11 cellular contexts compared by ENCODE assay signal in genomic region chr15:92095691-92096090, GRCh38.
DNase-seq lines count a peak whose midpoint lies in the region; ATAC-seq, FAIRE-seq and TF ChIP-seq lines count a peak whose summit lies in the region.
"Had no signal": no experiment of that assay in that cellular context is flagged by ENCODE, and none has a peak within 500 bp of the region (broad histone marks: within the 10 kb centered on the region; RNA-seq: fewer than 3 reads in every experiment).

No MANE protein-coding gene starts in this region.

- H3K79me2 ChIP-seq in Loucy (ENCODE audit: insufficient read depth, low read length) = no peaks in the 10 kb centered on the region

- no peaks in the 10 kb centered on the region for H3F3A ChIP-seq in Loucy (ENCODE audit: low read depth)

- no peaks in the 10 kb centered on the region for H3K36me3 ChIP-seq in Loucy (ENCODE audit: insufficient read depth, low read length)
- H3K36me3 ChIP-seq in neutrophil = peaks cover 24% of the 10 kb centered on the region

- FAIRE-seq in RCC 7860 (lab: Jason Lieb, UNC) = no peak
- FAIRE-seq: H1 had no signal

- peak overlapping the region; percentile 60 for H3K4me3 ChIP-seq in Loucy (ENCODE audit: low read length, poor library complexity, severe bottlenecking)
- peak overlapping the region; percentile 1 to 10 for H3K4me3 ChIP-seq in neutrophil (ENCODE audit: low read depth in 1 of 2, low read length in 1 of 2)

- TF ChIP-seq CTCF in Loucy (conservative IDR thresholded peaks at IDR 0.05; ENCODE audit: low read length) = no peak
- TF ChIP-seq CTCF in neutrophil (IDR thresholded peaks at IDR 0.05) = no peak

- DNase-seq in activated CD4-positive, CD25-positive, alpha-beta regulatory T cell treated with anti-CD3 and anti-CD28 coated beads, Interleukin-2, amount 50 U/mL, for 16 hours (ENCODE audit: low read depth, low spot score) = peak; percentile 7
- no peak for DNase-seq in activated CD4-positive, CD25-positive, alpha-beta regulatory T cell (lab: John Stamatoyannopoulos, UW)
- DNase-seq in NCI-H1436 treated with DMSO at 0.1 percent for 48 hours (lab: John Stamatoyannopoulos, UW) (no peak), inferior parietal cortex (ENCODE audit: extremely low spot score) (no peak), RCC 7860 (ENCODE audit: low spot score) (no peak)
- DNase-seq: 8988T, NCI-H69 had no signal

- ATAC-seq in GM21825 (IDR thresholded peaks at IDR 0.05; ENCODE audit: unreplicated experiment) = peak; percentile 79

- H3K9me3 ChIP-seq in Loucy (ENCODE audit: insufficient read depth, low read depth, low read length) (no peaks in the 10 kb centered on the region), neutrophil (no peaks in the 10 kb centered on the region)

- H4K20me1 ChIP-seq in Loucy (ENCODE audit: insufficient read depth, low read length, poor library complexity, severe bottlenecking) = no peaks in the 10 kb centered on the region

- H3K4me1 ChIP-seq in Loucy (ENCODE audit: insufficient read depth, low read length, poor library complexity, severe bottlenecking) = peaks cover 42% of the 10 kb centered on the region
- H3K4me1 ChIP-seq in neutrophil (ENCODE audit: control insufficient read depth in 1 of 2, insufficient read depth in 1 of 2, low read depth in 1 of 2, low read length in 1 of 2) = peaks cover 31 to 44% of the 10 kb centered on the region in 2 experiments

- peak overlapping the region; percentile 88 for H3K4me2 ChIP-seq in Loucy (ENCODE audit: low read depth, low read length, poor library complexity, severe bottlenecking)

- H2AFZ ChIP-seq in Loucy (ENCODE audit: low read length) = peak overlapping the region; percentile 32

- H3K27me3 ChIP-seq in Loucy (ENCODE audit: insufficient read depth, low read length, poor library complexity, severe bottlenecking) (no peaks in the 10 kb centered on the region), neutrophil (no peaks in the 10 kb centered on the region)

- no peaks in the 10 kb centered on the region for H3K9me2 ChIP-seq in Loucy (replicated peaks; ENCODE audit: low read depth, low read length)

- H3K9ac ChIP-seq in Loucy (ENCODE audit: low read depth, low read length, poor library complexity, severe bottlenecking) = peak overlapping the region; percentile 59

- peak overlapping the region; percentile 69 for H3K27ac ChIP-seq in neutrophil
